ENCODE assay signal across 1 cellular context in genomic region chr6:27133281-27134227, GRCh38.
A peak's percentile ranks its signal among the peaks of the same experiment; 100 is the strongest.
TF ChIP-seq lines count a peak whose summit lies in the region.

No MANE protein-coding gene starts in this region.

TF ChIP-seq in K562, 482 proteins besides CTCF, POLR2A, EP300 and RAD21 (continued from another document and continues in another):
- TF ChIP-seq AFF1 (IDR thresholded peaks at IDR 0.05; ENCODE audit: low read depth in 1 of 2, partially characterized antibody in 2 of 2) (peak; percentile 90 to 93), ZBTB8A (IDR thresholded peaks at IDR 0.05; ENCODE audit: partially characterized antibody) (no peak), THRA (IDR thresholded peaks at IDR 0.05) (no peak), ZC3H11A (IDR thresholded peaks at IDR 0.05; ENCODE audit: low read depth, low read length) (no peak), SUPT5H (IDR thresholded peaks at IDR 0.05) (peak; percentile 83), ATF1 (CRISPR knock-in tag; IDR thresholded peaks at IDR 0.05) (peak; percentile 17; the same call in 1 of the 2 replicates), ATF1 (tag; IDR thresholded peaks at IDR 0.05) (peak; percentile 0; the same call in 1 of the 2 replicates), ZEB2 (IDR thresholded peaks at IDR 0.05) (peak; percentile 27; the same call in 1 of the 2 replicates), ELF2 (CRISPR knock-in tag; IDR thresholded peaks at IDR 0.05) (0 out of 2 replicates have a peak, but pooled peaks have one; percentile 11), CBFA2T3 (IDR thresholded peaks at IDR 0.05) (no peak), PHF20 (IDR thresholded peaks at IDR 0.05; ENCODE audit: partially characterized antibody) (no peak), RERE (CRISPR knock-in tag; IDR thresholded peaks at IDR 0.05; ENCODE audit: borderline replicate concordance) (peak; percentile 93; the same call in 1 of the 2 replicates), ZNF133 (CRISPR knock-in tag; IDR thresholded peaks at IDR 0.05) (no peak), E2F8 (IDR thresholded peaks at IDR 0.05; ENCODE audit: low read depth, partially characterized antibody) (no peak), CGGBP1 (CRISPR knock-in tag; IDR thresholded peaks at IDR 0.05) (peak; percentile 99), ZNF655 (CRISPR knock-in tag; IDR thresholded peaks at IDR 0.05) (peak; percentile 86), RNF219 (CRISPR knock-in tag; IDR thresholded peaks at IDR 0.05) (peak; percentile 94), HLTF (IDR thresholded peaks at IDR 0.05) (peak; percentile 90), STAT6 (CRISPR knock-in tag; IDR thresholded peaks at IDR 0.05) (peak; percentile 55), NR3C1 (CRISPR knock-in tag; IDR thresholded peaks at IDR 0.05) (0 out of 2 replicates have a peak, but pooled peaks have one; percentile 11), OTX1 (CRISPR knock-in tag; IDR thresholded peaks at IDR 0.05) (peak; percentile 98), ZNF354B (CRISPR knock-in tag; IDR thresholded peaks at IDR 0.05) (peak; percentile 49; the same call in 1 of the 2 replicates), TCF7L2 (IDR thresholded peaks at IDR 0.05; ENCODE audit: low read depth, low read length) (no peak), ZBTB5 (IDR thresholded peaks at IDR 0.05) (peak; percentile 55; the same call in 1 of the 2 replicates), PHTF2 (CRISPR knock-in tag; IDR thresholded peaks at IDR 0.05) (peak; percentile 92), TEAD2 (tag; IDR thresholded peaks at IDR 0.05) (no peak), ARNT (IDR thresholded peaks at IDR 0.05) (no peak), MEF2A (IDR thresholded peaks at IDR 0.05; ENCODE audit: control insufficient read depth, low read depth, low read length) (0 out of 2 replicates have a peak, but pooled peaks have one; percentile 5), ZNF143 (CRISPR knock-in tag; IDR thresholded peaks at IDR 0.05) (peak; percentile 37; the same call in 1 of the 2 replicates), CEBPB (tag; IDR thresholded peaks at IDR 0.05) (no peak), RBM39 (optimal IDR thresholded peaks at IDR 0.05; ENCODE audit: low read depth, low read length) (peak; percentile 96), TBP (optimal IDR thresholded peaks at IDR 0.05; ENCODE audit: low read depth, low read length) (no peak)
